ENCODE assay signal across 9 cellular contexts in the genomic region with DNA sequence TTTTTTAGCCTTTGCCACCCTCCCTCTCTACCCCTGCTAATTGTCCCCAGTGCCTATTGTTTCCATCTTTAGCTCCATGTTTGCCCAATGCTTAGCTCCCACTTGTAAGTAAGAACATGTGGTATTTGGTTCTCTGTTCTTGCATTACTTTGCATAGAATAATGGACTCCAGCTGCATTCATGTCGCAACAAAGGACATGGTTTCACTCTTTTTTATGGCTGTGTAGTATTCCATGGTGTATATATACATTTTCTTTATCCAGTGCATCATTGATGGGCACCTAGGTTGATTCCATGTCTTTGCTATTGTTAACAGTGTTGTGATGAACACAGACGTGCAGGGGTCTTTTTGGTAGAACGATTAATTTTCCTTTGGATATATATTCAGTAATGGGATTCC.
"Had no signal": no experiment of that assay in that cellular context is flagged by ENCODE, and none has a peak within 500 bp of the region (broad histone marks: within the 10 kb centered on the region; RNA-seq: fewer than 3 reads in every experiment).

No MANE protein-coding gene starts in this region.

- H3K36me3 ChIP-seq: HAP-1 had no signal

- H3K27ac ChIP-seq: GM23248 had no signal

- DNase-seq: GM23248, GOT3, H7, HFFc6, KG1 had no signal

- H3K27me3 Mint-ChIP-seq: IgD-negative memory B cell had no signal

- H3K9me3 ChIP-seq: HAP-1 had no signal

- H3K36me3 Mint-ChIP-seq: IgD-negative memory B cell had no signal

- H3K4me1 ChIP-seq: HAP-1 had no signal

- H2AFZ ChIP-seq: GM23248 had no signal

- FAIRE-seq: HepG2, HTR-8/SVneo had no signal

- H3K4me1 Mint-ChIP-seq: IgD-negative memory B cell had no signal

- ATAC-seq: HepG2 had no signal

- H3K4me3 Mint-ChIP-seq: HFFc6, IgD-negative memory B cell had no signal

- H3K27ac Mint-ChIP-seq: HFFc6, IgD-negative memory B cell had no signal

- H3K9ac ChIP-seq: GM23248 had no signal

- H3K4me3 ChIP-seq: HAP-1 had no signal

- H3K9me3 Mint-ChIP-seq: HFFc6 had no signal
